1 cellular context compared by ENCODE assay signal in genomic region chr10:30991647-30992011, GRCh38.
TF ChIP-seq lines count a peak whose summit lies in the region.

No MANE protein-coding gene starts in this region.

TF ChIP-seq in IMR-90, 13 proteins besides CTCF, POLR2A, EP300 and RAD21 (continued from another document):
- TF ChIP-seq, protein P1, sequence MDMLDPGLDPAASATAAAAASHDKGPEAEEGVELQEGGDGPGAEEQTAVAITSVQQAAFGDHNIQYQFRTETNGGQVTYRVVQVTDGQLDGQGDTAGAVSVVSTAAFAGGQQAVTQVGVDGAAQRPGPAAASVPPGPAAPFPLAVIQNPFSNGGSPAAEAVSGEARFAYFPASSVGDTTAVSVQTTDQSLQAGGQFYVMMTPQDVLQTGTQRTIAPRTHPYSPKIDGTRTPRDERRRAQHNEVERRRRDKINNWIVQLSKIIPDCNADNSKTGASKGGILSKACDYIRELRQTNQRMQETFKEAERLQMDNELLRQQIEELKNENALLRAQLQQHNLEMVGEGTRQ (IDR thresholded peaks at IDR 0.05; ENCODE audit: low read depth, low read length): no peak
- TF ChIP-seq MAFK (IDR thresholded peaks at IDR 0.05; ENCODE audit: low read depth, low read length) (no peak), CEBPB (IDR thresholded peaks at IDR 0.05; ENCODE audit: low read depth, low read length) (no peak), RCOR1 (IDR thresholded peaks at IDR 0.05; ENCODE audit: insufficient replicate concordance, low read length) (no peak), MAZ (IDR thresholded peaks at IDR 0.05; ENCODE audit: borderline replicate concordance, low read depth, low read length) (no peak), SMC3 (IDR thresholded peaks at IDR 0.05; ENCODE audit: low read depth, low read length) (no peak), BHLHE40 (IDR thresholded peaks at IDR 0.05; ENCODE audit: low read depth, low read length) (no peak)
TF ChIP-seq in IMR-90: peak in this region for 0.
